In genomic region chr3:195883801-195884200, GRCh38 we compare ENCODE assay signal across 16 cellular contexts. TPM values are rescaled to one million over a fixed set of nuclear protein-coding genes. Genes with fewer than 3 reads are reported as not detected.
DNase-seq lines count a peak whose midpoint lies in the region; ATAC-seq, FAIRE-seq and TF ChIP-seq lines count a peak whose summit lies in the region.
"Had no signal": no experiment of that assay in that cellular context is flagged by ENCODE, and none has a peak within 500 bp of the region (broad histone marks: within the 10 kb centered on the region; RNA-seq: fewer than 3 reads in every experiment).

No MANE protein-coding gene starts in this region.

- H3K4me1 ChIP-seq in heart right ventricle = peaks cover 17 to 45% (median 36%) of the 10 kb centered on the region in 9 donors
- peaks cover 0 to 5% of the 10 kb centered on the region in 2 donors for H3K4me1 ChIP-seq in kidney (ENCODE audit: control insufficient read depth in 1 of 2, insufficient read depth in 1 of 2, low read depth in 1 of 2, low read length in 2 of 2)

- H3K27ac ChIP-seq in heart right ventricle (no peak overlapping the region), RWPE1 (0 out of 2 replicates have a peak overlapping the region, but pooled peaks have one; percentile 12), kidney (ENCODE audit: low read depth in 2 of 2, low read length in 2 of 2) (no peak overlapping the region)
- H3K27ac ChIP-seq: C4-2B, HL-60 had no signal

- no peak for FAIRE-seq in kidney (lab: Jason Lieb, UNC)
- FAIRE-seq: GM12878, GM18507 had no signal

- ATAC-seq in Right ventricle myocardium superior (ENCODE audit: poor library complexity) = no peak
- no peak for ATAC-seq in heart right ventricle
- ATAC-seq in HG03354 (IDR thresholded peaks at IDR 0.05; ENCODE audit: poor library complexity, severe bottlenecking, unreplicated experiment) = no peak
- ATAC-seq: GM12878 had no signal

- H3K36me3 ChIP-seq in heart right ventricle (peaks cover 0 to 55% (median 6%) of the 10 kb centered on the region in 9 donors), kidney (ENCODE audit: control insufficient read depth in 1 of 2, insufficient read depth in 2 of 2, low read length in 2 of 2) (peaks cover 3 to 4% of the 10 kb centered on the region in 2 donors)

- no peak overlapping the region for H3K4me3 ChIP-seq in heart right ventricle
- no peak overlapping the region for H3K4me3 ChIP-seq in kidney (ENCODE audit: low read length in 2 of 2)
- H3K4me3 ChIP-seq: GM12878 had no signal

- no peak overlapping the region for H3K9ac ChIP-seq in kidney (ENCODE audit: low read length in 2 of 2)

- no peaks in the 10 kb centered on the region for H3K27me3 ChIP-seq in heart right ventricle

- CTCF ChIA-PET in RWPE1 (lab: Yijun Ruan, JAX) = interaction anchor here (0.9 kb wide), 1 partner anchor 21 kb away, joined by 4 read pairs; no protein-coding TSS in a partner anchor

- TF ChIP-seq CTCF in heart right ventricle (IDR thresholded peaks at IDR 0.05) (no peak), RWPE1 (conservative IDR thresholded peaks at IDR 0.05; ENCODE audit: low read depth) (no peak), kidney (IDR thresholded peaks at IDR 0.05; ENCODE audit: borderline replicate concordance, extremely low read depth, insufficient read depth) (no peak)

- DNase-seq in Right ventricle myocardium superior (peak; percentile 4), heart right ventricle (no peak), RWPE1 (ENCODE audit: low spot score) (no peak), kidney (peak; percentile 26), SKM-1 (lab: John Stamatoyannopoulos, UW; ENCODE audit: unreplicated experiment) (no peak), glomerular visceral epithelial cell (ENCODE audit: extremely low spot score) (no peak)
- DNase-seq: ACHN; CD4-positive, alpha-beta memory T cell; DMS79; HCEC 1CT; HFFc6 had no signal

- H3K9me3 ChIP-seq in heart right ventricle (no peaks in the 10 kb centered on the region), kidney (ENCODE audit: control insufficient read depth in 1 of 2, low read length in 2 of 2) (no peaks in the 10 kb centered on the region)

- intact Hi-C loops in Right ventricle myocardium superior (cut with DNase I) = no loop called here
- intact Hi-C loops in heart right ventricle (cut with DNase I) = no loop called here
- intact Hi-C loops in kidney (cut with DNase I) = no loop called here

- POLR2A ChIA-PET in RWPE1 (lab: Yijun Ruan, JAX; ENCODE audit: low non-redundant PET) = no interaction called here

- WGBS in heart right ventricle, 2 donors = 88 to 92% methylated on average over 12 of the region's 12 CpGs

RNA-seq across cellular contexts. Expression of gene TNK2, which starts 24.6 kb away (rescaled TPM):
- 26.7 TPM for total RNA-seq in Right ventricle myocardium superior
- 10 to 100 TPM; 17.6 to 47.3 (median 32.2) TPM for total RNA-seq in heart right ventricle
- polyA plus RNA-seq in heart right ventricle = 10 to 100 TPM; 31.3 to 48.3 TPM
- total RNA-seq in kidney = 42.5 TPM
- polyA plus RNA-seq in kidney (ENCODE audit: insufficient read depth, low read depth, low replicate concordance) = 14.7 TPM

Comparison
In these comparisons a context has a peak if more than half of its experiments do, and no peak if none do; other contexts are left out.
1. DNase-seq: peak in Right ventricle myocardium superior (single experiment) and kidney (single experiment); none in heart right ventricle (0 of 2), RWPE1 (single experiment), SKM-1 (single experiment) and glomerular visceral epithelial cell (single experiment).